17 cellular contexts compared by ENCODE assay signal in the genomic region with DNA sequence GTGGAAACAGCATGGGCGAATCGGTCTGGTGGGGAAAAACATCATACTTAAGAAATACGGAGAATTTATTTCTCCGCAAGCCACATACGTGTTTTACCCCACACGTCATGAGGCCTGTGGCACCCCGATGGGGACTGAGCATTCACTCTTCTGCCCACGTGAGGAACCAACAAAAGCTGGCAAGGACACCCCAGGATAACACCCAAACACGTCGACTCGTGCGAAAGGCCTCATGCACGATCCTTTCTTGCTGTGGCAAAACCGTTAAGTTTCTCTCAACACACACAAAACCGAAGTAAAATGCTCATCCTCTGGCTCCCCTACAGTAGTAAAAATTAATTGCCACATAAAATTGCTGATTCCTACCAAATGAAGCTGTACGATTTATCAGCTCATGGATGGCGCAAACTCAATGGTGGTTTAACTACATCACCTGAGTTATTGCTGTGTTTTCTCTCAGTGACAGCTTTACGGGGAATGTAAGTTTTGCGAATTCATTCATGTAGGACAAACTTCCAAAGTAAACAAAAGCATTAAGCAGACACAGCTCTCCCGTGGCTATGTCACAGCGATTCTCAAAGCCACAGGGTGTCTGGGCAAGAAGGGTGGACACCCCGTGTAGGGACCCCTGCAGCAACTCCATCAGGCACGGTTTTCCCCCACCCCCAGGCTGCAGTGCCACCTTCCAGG.
DNase-seq lines count a peak whose midpoint lies in the region; ATAC-seq and TF ChIP-seq lines count a peak whose summit lies in the region.
"Had no signal": no experiment of that assay in that cellular context is flagged by ENCODE, and none has a peak within 500 bp of the region (broad histone marks: within the 10 kb centered on the region; RNA-seq: fewer than 3 reads in every experiment).

No MANE protein-coding gene starts in this region.

- H3K4me3 ChIP-seq in transverse colon = no peak overlapping the region

- DNase-seq in HFFc6 = no peak
- no peak for DNase-seq in MCF 10A (ENCODE audit: unreplicated experiment)
- no peak for DNase-seq in mesothelial cell of epicardium (ENCODE audit: low spot score in 2 of 2, unreplicated experiment in 2 of 2)
- DNase-seq in transverse colon = no peak
- DNase-seq in GM10266 (ENCODE audit: extremely low spot score) = no peak
- DNase-seq: activated CD4-positive, alpha-beta T cell treated with anti-CD3 and anti-CD28 coated beads, Interleukin-2, amount 10 ng/mL, durations not matched to agents 7 days and 5 days; amniotic stem cell; GDM1; GOT3; NCI-H1436; stimulated activated CD4-positive, alpha-beta T cell treated with anti-CD3 and anti-CD28 coated beads, Interleukin-1b, Interleukin-23, amount 100 ng/mL, for 48 hours; stimulated activated CD8-positive, alpha-beta memory T cell treated with anti-CD3 and anti-CD28 coated beads, Interleukin-4, amount 100 ng/mL, for 48 hours had no signal

- H3K27me3 Mint-ChIP-seq in HFFc6 (ENCODE audit: insufficient read depth) (peaks cover 5% of the 10 kb centered on the region), MCF 10A (ENCODE audit: insufficient read depth, unreplicated experiment) (no peaks in the 10 kb centered on the region), mesothelial cell of epicardium (ENCODE audit: low read depth) (no peaks in the 10 kb centered on the region)

- intact Hi-C loops in MCF 10A (cut with micrococcal nuclease) (loop anchor here (5.0 kb wide), 1 partner anchor 94 kb away; no protein-coding TSS in a partner anchor), transverse colon (cut with DNase I; ENCODE audit: low total_unique reads) (loop anchor here (10.0 kb wide), 1 partner anchor 51 kb away; no protein-coding TSS in a partner anchor)

- H3K36me3 Mint-ChIP-seq in HFFc6 (ENCODE audit: low read depth) = peaks cover 22% of the 10 kb centered on the region
- peaks cover 33% of the 10 kb centered on the region for H3K36me3 Mint-ChIP-seq in MCF 10A (ENCODE audit: insufficient read depth, unreplicated experiment)
- H3K36me3 Mint-ChIP-seq in mesothelial cell of epicardium = peaks cover 9% of the 10 kb centered on the region
- H3K36me3 Mint-ChIP-seq: CD8-positive, alpha-beta T cell had no signal

- H3K9me3 Mint-ChIP-seq in HFFc6 (no peaks in the 10 kb centered on the region), MCF 10A (ENCODE audit: unreplicated experiment) (no peaks in the 10 kb centered on the region), mesothelial cell of epicardium (no peaks in the 10 kb centered on the region)
- H3K9me3 Mint-ChIP-seq: activated CD4-positive, alpha-beta T cell treated with anti-CD3 and anti-CD28 coated beads, Interleukin-2, amount 10 ng/mL, durations not matched to agents 7 days and 5 days; CD8-positive, alpha-beta T cell had no signal

- in situ Hi-C loops in transverse colon (cut with MboI; ENCODE audit: low pct_ligation_motif_present in 1 of 4, low pct_unique_long_range_greater_than_20kb in 1 of 4, low sequenced_read_pairs in 3 of 4) = loop anchor here in 1 of 4 donors (25.0 kb wide), 1 partner anchor 99 kb away; the partner anchor contains the start of gene CTBP2

- H3K4me3 Mint-ChIP-seq in HFFc6 (no peak overlapping the region), MCF 10A (ENCODE audit: unreplicated experiment) (no peak overlapping the region), mesothelial cell of epicardium (peak overlapping the region; percentile 26)
- H3K4me3 Mint-ChIP-seq: activated CD4-positive, alpha-beta T cell treated with anti-CD3 and anti-CD28 coated beads, Interleukin-2, amount 10 ng/mL, durations not matched to agents 7 days and 5 days; CD8-positive, alpha-beta T cell had no signal

- TF ChIP-seq POLR2A in transverse colon (IDR thresholded peaks at IDR 0.05) = no peak

- WGBS in transverse colon (ENCODE audit: low coverage in 1 of 2), 2 donors = 72% methylated on average over 11 to 23 of the region's 23 CpGs

- peak overlapping the region; percentile 83 for H3K27ac Mint-ChIP-seq in HFFc6
- H3K27ac Mint-ChIP-seq in MCF 10A (ENCODE audit: low read depth, unreplicated experiment) = peak overlapping the region; percentile 81
- H3K27ac Mint-ChIP-seq in mesothelial cell of epicardium = peak overlapping the region; percentile 97
- H3K27ac Mint-ChIP-seq: activated CD4-positive, alpha-beta T cell treated with anti-CD3 and anti-CD28 coated beads, Interleukin-2, amount 10 ng/mL, durations not matched to agents 7 days and 5 days; CD8-positive, alpha-beta T cell had no signal

- H3K27ac ChIP-seq in transverse colon = peak overlapping the region; percentile 75 to 91 (median 84)
- H3K27ac ChIP-seq: KMS-11 had no signal

- TF ChIP-seq CTCF in HFFc6 (IDR thresholded peaks at IDR 0.05) (no peak), MCF 10A (IDR thresholded peaks at IDR 0.05; ENCODE audit: unreplicated experiment) (no peak), mesothelial cell of epicardium (IDR thresholded peaks at IDR 0.05; ENCODE audit: unreplicated experiment) (no peak), transverse colon (IDR thresholded peaks at IDR 0.05) (no peak), GM10266 (IDR thresholded peaks at IDR 0.05; ENCODE audit: control insufficient read depth, insufficient read depth, low read depth, missing control alignments) (no peak)

- BruUV-seq in MCF 10A (replicated peaks; lab: Mats Ljungman, UMichigan) = no TSS peak

- no peaks in the 10 kb centered on the region for H3K27me3 ChIP-seq in transverse colon

- no peaks in the 10 kb centered on the region for H3K9me3 ChIP-seq in transverse colon

- CTCF ChIA-PET in MCF 10A (lab: Yijun Ruan, JAX) = interaction anchor here (0.6 to 8.2 kb wide), 9 partner anchors 14 to 821 kb away, joined by 3 to 105 read pairs (median 4); no protein-coding TSS in a partner anchor

- peaks cover 62 to 79% (median 67%) of the 10 kb centered on the region in 4 donors for H3K4me1 ChIP-seq in transverse colon

- no peaks in the 10 kb centered on the region for H3K36me3 ChIP-seq in transverse colon

- H3K4me1 Mint-ChIP-seq in HFFc6 (ENCODE audit: low read depth) (peaks cover 88% of the 10 kb centered on the region), MCF 10A (ENCODE audit: insufficient read depth, unreplicated experiment) (peaks cover 46% of the 10 kb centered on the region), mesothelial cell of epicardium (peaks cover 87% of the 10 kb centered on the region)

- POLR2A ChIA-PET in MCF 10A (lab: Yijun Ruan, JAX) = interaction anchor here (0.8 to 5.2 kb wide), 5 partner anchors 24 to 95 kb away, joined by 4 to 28 read pairs (median 11); no protein-coding TSS in a partner anchor

- no peak for TF ChIP-seq EP300 in transverse colon (IDR thresholded peaks at IDR 0.05; ENCODE audit: low read depth)

- ATAC-seq in GM21528 (IDR thresholded peaks at IDR 0.05; ENCODE audit: low FRiP score, unreplicated experiment) (no peak), GM18870 (IDR thresholded peaks at IDR 0.05; ENCODE audit: unreplicated experiment) (no peak)
- ATAC-seq: CD8-positive, alpha-beta T cell; Panc1 had no signal
